Comparison of ENCODE assay signal across 16 cellular contexts in genomic region chr2:48651127-48651526, GRCh38. TPM values are rescaled to one million over a fixed set of nuclear protein-coding genes. Genes with fewer than 3 reads are reported as not detected.
DNase-seq lines count a peak whose midpoint lies in the region; ATAC-seq, FAIRE-seq and TF ChIP-seq lines count a peak whose summit lies in the region.
"Had no signal": no experiment of that assay in that cellular context is flagged by ENCODE, and none has a peak within 500 bp of the region (broad histone marks: within the 10 kb centered on the region; RNA-seq: fewer than 3 reads in every experiment).

No MANE protein-coding gene starts in this region.

- no peaks in the 10 kb centered on the region for H3K79me1 ChIP-seq in mesenchymal stem cell (replicated peaks; ENCODE audit: low read length, poor library complexity, severe bottlenecking)

- no peak overlapping the region for H3K18ac ChIP-seq in mesenchymal stem cell (ENCODE audit: low read depth in 1 of 2, low read length in 2 of 2)

- H2BK12ac ChIP-seq in mesenchymal stem cell (ENCODE audit: low read length in 2 of 2): no peak overlapping the region

- no peak overlapping the region for H2AK5ac ChIP-seq in mesenchymal stem cell (ENCODE audit: low read length, severe bottlenecking)

- H2BK15ac ChIP-seq in mesenchymal stem cell (ENCODE audit: low read depth, poor library complexity, severe bottlenecking): no peak overlapping the region

- H3K23ac ChIP-seq in mesenchymal stem cell (ENCODE audit: low read length in 2 of 2): no peak overlapping the region

- no peak for TF ChIP-seq POLR2A in GM12892 (IDR thresholded peaks at IDR 0.05; ENCODE audit: low read depth, low read length)

- 19% methylated on average over 2 of the region's 2 CpGs for WGBS in mesenchymal stem cell

- DNase-seq in AG08396 (ENCODE audit: low spot score) (peak; percentile 33), HS-5 (ENCODE audit: low read depth) (peak; percentile 51), bronchial epithelial cell (ENCODE audit: low read depth) (peak; percentile 7), mesenchymal stem cell (peak; percentile 2), NCI-H446 (lab: John Stamatoyannopoulos, UW) (no peak), GM12892 (ENCODE audit: insufficient read length) (no peak), HEK293T (ENCODE audit: extremely low spot score) (no peak)
- DNase-seq: activated T-cell treated with anti-CD3 and anti-CD28 coated beads for 4 hours, AML-193, esophagus squamous epithelium, H7, NCI-H774 had no signal

- H3K4me1 ChIP-seq in mesenchymal stem cell (ENCODE audit: control insufficient read depth, insufficient read depth, low read depth, low read length): no peaks in the 10 kb centered on the region
- H3K4me1 ChIP-seq: esophagus squamous epithelium had no signal

- H3K27ac ChIP-seq in mesenchymal stem cell (ENCODE audit: low read length, poor library complexity, severe bottlenecking): no peak overlapping the region
- H3K27ac ChIP-seq: esophagus squamous epithelium, skin epidermis had no signal

- H3K9me3 ChIP-seq in mesenchymal stem cell (ENCODE audit: control insufficient read depth, low read length): no peaks in the 10 kb centered on the region
- H3K9me3 ChIP-seq: esophagus squamous epithelium had no signal

- H3K27me3 ChIP-seq in bronchial epithelial cell (ENCODE audit: control insufficient read depth, insufficient read depth, low read length) (no peaks in the 10 kb centered on the region), mesenchymal stem cell (ENCODE audit: control insufficient read depth in 1 of 2, insufficient read depth in 1 of 2, low read length in 2 of 2) (no peaks in the 10 kb centered on the region)
- H3K27me3 ChIP-seq: esophagus squamous epithelium had no signal

- no peak overlapping the region for H2AFZ ChIP-seq in mesenchymal stem cell (ENCODE audit: low read depth, low read length)

- H3K4me3 ChIP-seq in bronchial epithelial cell (ENCODE audit: low read depth, low read length) (no peak overlapping the region), mesenchymal stem cell (ENCODE audit: insufficient read depth in 1 of 2, low read depth in 1 of 2, low read length in 2 of 2) (no peak overlapping the region)
- H3K4me3 ChIP-seq: esophagus squamous epithelium, skin epidermis had no signal

- H3K14ac ChIP-seq in mesenchymal stem cell (ENCODE audit: low read length in 2 of 2): no peak overlapping the region

- H3K4me2 ChIP-seq in mesenchymal stem cell (ENCODE audit: low read length, poor library complexity, severe bottlenecking): no peak overlapping the region

- CTCF ChIA-PET in HEK293T (lab: Yijun Ruan, JAX): no interaction called here

- no peak overlapping the region for H3K9ac ChIP-seq in mesenchymal stem cell (ENCODE audit: low read length)

- POLR2A ChIA-PET in HEK293T (lab: Yijun Ruan, JAX): no interaction called here

- ATAC-seq in GM19467 (IDR thresholded peaks at IDR 0.05; ENCODE audit: unreplicated experiment): no peak

- no peak overlapping the region for H3K4ac ChIP-seq in mesenchymal stem cell (ENCODE audit: low read depth in 1 of 2, low read length in 2 of 2)

- FAIRE-seq in bronchial epithelial cell (lab: Jason Lieb, UNC) (no peak), GM12892 (lab: Jason Lieb, UNC) (no peak)

- no peak overlapping the region for H4K91ac ChIP-seq in mesenchymal stem cell (ENCODE audit: low read length)

- no peak overlapping the region for H2BK120ac ChIP-seq in mesenchymal stem cell (ENCODE audit: low read depth, low read length)

- no peak for TF ChIP-seq CTCF in bronchial epithelial cell (IDR thresholded peaks at IDR 0.05; ENCODE audit: insufficient read depth, low read length, severe bottlenecking)

- no peak overlapping the region for H4K8ac ChIP-seq in mesenchymal stem cell (ENCODE audit: low read length)

- H2BK5ac ChIP-seq in mesenchymal stem cell (ENCODE audit: low read depth, low read length, poor library complexity, severe bottlenecking): no peak overlapping the region

- no peaks in the 10 kb centered on the region for H3K36me3 ChIP-seq in bronchial epithelial cell (ENCODE audit: control insufficient read depth, insufficient read depth, low read length)
- H3K36me3 ChIP-seq in mesenchymal stem cell (ENCODE audit: control insufficient read depth in 1 of 2, insufficient read depth in 2 of 2, low read depth in 1 of 2, low read length in 2 of 2): no peaks in the 10 kb centered on the region
- H3K36me3 ChIP-seq: esophagus squamous epithelium had no signal

TF ChIP-seq in HEK293T, 16 proteins besides CTCF, POLR2A, EP300 and RAD21:
- TF ChIP-seq LEF1 (IDR thresholded peaks at IDR 0.05; ENCODE audit: borderline replicate concordance): no peak
- no peak for TF ChIP-seq ARNT (IDR thresholded peaks at IDR 0.05)
- no peak for TF ChIP-seq HDGF (IDR thresholded peaks at IDR 0.05; ENCODE audit: borderline replicate concordance)
- TF ChIP-seq FOXA1 (IDR thresholded peaks at IDR 0.05): no peak
- no peak for TF ChIP-seq ZNF384 (IDR thresholded peaks at IDR 0.05)
- no peak for TF ChIP-seq FOXM1 (IDR thresholded peaks at IDR 0.05; ENCODE audit: borderline replicate concordance)
- no peak for TF ChIP-seq FOXK2 (IDR thresholded peaks at IDR 0.05)
- no peak for TF ChIP-seq CTBP1 (IDR thresholded peaks at IDR 0.05; ENCODE audit: borderline replicate concordance)
- TF ChIP-seq NFRKB (IDR thresholded peaks at IDR 0.05): no peak
- TF ChIP-seq ELF4 (IDR thresholded peaks at IDR 0.05): no peak

RNA-seq across cellular contexts. Expression of gene GTF2A1L, which starts 33.5 kb away (rescaled TPM):
- 0.26 TPM in 1 of 2 replicates, not detected in the other for total RNA-seq in bronchial epithelial cell
- 0.44 TPM for polyA plus RNA-seq in mesenchymal stem cell (2013, experiment 1 of 2)
- polyA plus RNA-seq in mesenchymal stem cell (2013, experiment 2 of 2): 0.42 TPM
- polyA plus RNA-seq in GM12892 (2012; ENCODE audit: missing spikeins): not detected
- total RNA-seq: chondrocyte; T-helper 2 cell treated with Interferon-gamma antibody and Interleukin-4, amounts not matched to agents 100 ng/mL and 5 ng/mL, for 36 hours had no signal

Comparison
In these comparisons a context has a peak if more than half of its experiments do, and no peak if none do; other contexts are left out.
1. DNase-seq: peak in AG08396 (single experiment), HS-5 (single experiment), bronchial epithelial cell (single experiment) and mesenchymal stem cell (single experiment); none in NCI-H446 (0 of 2), GM12892 (single experiment) and HEK293T (single experiment).